Comparison of ENCODE assay signal across 14 cellular contexts in the genomic region with DNA sequence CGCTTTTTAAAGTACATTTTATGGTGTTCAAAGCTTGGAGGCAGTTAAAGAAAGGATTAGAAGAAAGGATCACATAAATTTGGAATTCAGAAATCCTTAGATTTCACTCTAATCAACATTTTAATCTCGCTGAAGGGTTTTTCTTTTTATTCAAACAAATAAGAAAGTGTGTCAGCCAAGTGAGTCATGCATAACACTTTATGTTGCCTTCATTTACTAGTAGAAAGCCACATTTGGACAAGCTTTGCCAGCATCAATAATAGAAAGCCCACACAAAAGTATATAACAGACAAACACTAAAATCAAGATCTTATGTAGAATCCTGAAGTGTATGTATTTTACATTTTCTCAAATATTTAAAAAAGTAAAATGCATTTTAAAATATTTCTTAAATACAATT.
"Had no signal": no experiment of that assay in that cellular context is flagged by ENCODE, and none has a peak within 500 bp of the region (broad histone marks: within the 10 kb centered on the region; RNA-seq: fewer than 3 reads in every experiment).

No MANE protein-coding gene starts in this region.

- H3K4me1 ChIP-seq: colonic mucosa, esophagus squamous epithelium, tibial artery had no signal

- DNase-seq: activated naive CD8-positive, alpha-beta T cell treated with anti-CD3 and anti-CD28 coated beads for 36 hours; colonic mucosa; esophagus squamous epithelium; head of caudate nucleus; left colon; midbrain; ovary; stimulated activated CD4-positive, alpha-beta T cell treated with anti-CD3 and anti-CD28 coated beads, Interleukin-2, amount 100 ng/mL, for 48 hours; tibial artery had no signal

- H3K9me3 ChIP-seq: colonic mucosa, ovary had no signal

- H3K36me3 ChIP-seq: cardiac muscle cell, colonic mucosa, esophagus squamous epithelium, ovary, tibial artery had no signal

- H3K4me3 ChIP-seq: cardiac muscle cell, colonic mucosa, esophagus squamous epithelium, lung, ovary, tibial artery had no signal

- H3K27me3 ChIP-seq: cardiac muscle cell, colonic mucosa, esophagus squamous epithelium, ovary, tibial artery had no signal

- H3K27ac ChIP-seq: cardiac muscle cell, colonic mucosa, esophagus squamous epithelium, ovary, tibial artery had no signal

- FAIRE-seq: urothelium cell line had no signal

- ATAC-seq: activated CD4-positive, CD25-positive, alpha-beta regulatory T cell treated with anti-CD3 and anti-CD28 coated beads, Interleukin-2, amount 50 U/mL, for 24 hours; left colon; stimulated activated memory B cell treated with anti-CD40 and anti-IgM and Interleukin-4, amounts not matched to agents 10 μg/mL and 1 μg/mL and 100 μg/mL, for 72 hours had no signal
